In genomic region chr12:52280796-52281560, GRCh38 we compare ENCODE assay signal across 10 cellular contexts. TPM values are rescaled to one million over a fixed set of nuclear protein-coding genes. Genes with fewer than 3 reads are reported as not detected.
DNase-seq lines count a peak whose midpoint lies in the region; ATAC-seq, FAIRE-seq and TF ChIP-seq lines count a peak whose summit lies in the region.
"Had no signal": no experiment of that assay in that cellular context is flagged by ENCODE, and none has a peak within 500 bp of the region (broad histone marks: within the 10 kb centered on the region; RNA-seq: fewer than 3 reads in every experiment).

No MANE protein-coding gene starts in this region.

- peak; percentile 93 for FAIRE-seq in RCC 7860 (lab: Jason Lieb, UNC)
- FAIRE-seq in pancreas (lab: Jason Lieb, UNC) = no peak

- H3K4me3 ChIP-seq in BLaER1 (no peak overlapping the region), fibroblast of pulmonary artery (replicated peaks; ENCODE audit: low read depth, low read length) (no peak overlapping the region), pancreas (no peak overlapping the region)
- H3K4me3 ChIP-seq: right lobe of liver had no signal

- 59 to 63% methylated on average over 4 of the region's 4 CpGs for WGBS in pancreas, 2 donors

- H3K27me3 ChIP-seq in BLaER1 (peaks cover 3% of the 10 kb centered on the region), pancreas (no peaks in the 10 kb centered on the region)
- H3K27me3 ChIP-seq: right lobe of liver had no signal

- H3K36me3 ChIP-seq in BLaER1 (no peaks in the 10 kb centered on the region), pancreas (no peaks in the 10 kb centered on the region)
- H3K36me3 ChIP-seq: right lobe of liver had no signal

- TF ChIP-seq CTCF in fibroblast of pulmonary artery (IDR thresholded peaks at IDR 0.05; ENCODE audit: low read length, missing control alignments) (no peak), pancreas (IDR thresholded peaks at IDR 0.05) (no peak)

- ATAC-seq in pancreas (peak; percentile 20 to 40 (median 31)), GM18861 (IDR thresholded peaks at IDR 0.05; ENCODE audit: unreplicated experiment) (no peak)

- DNase-seq in RCC 7860 (ENCODE audit: low spot score) (peak; percentile 93), fibroblast of pulmonary artery (ENCODE audit: low read depth) (peak; percentile 98), pancreas (peak in 3 of 6 donors; percentile 34 to 62 (median 47)), NCI-H69 (lab: John Stamatoyannopoulos, UW) (no peak), NCI-H1930 (lab: John Stamatoyannopoulos, UW) (no peak), NCI-H345 treated with DMSO at 0.1 percent for 48 hours (lab: John Stamatoyannopoulos, UW; ENCODE audit: unreplicated experiment) (no peak)
- DNase-seq: GDM1 had no signal

- H3K9me3 ChIP-seq in BLaER1 (no peaks in the 10 kb centered on the region), pancreas (no peaks in the 10 kb centered on the region)
- H3K9me3 ChIP-seq: right lobe of liver had no signal

- H3K27ac ChIP-seq in BLaER1 (no peak overlapping the region), pancreas (peak overlapping the region; percentile 4 to 77 (median 65))
- H3K27ac ChIP-seq: right lobe of liver had no signal

- intact Hi-C loops in pancreas (cut with DNase I) = no loop called here

- 0 out of 2 replicates have a peak overlapping the region, but pooled peaks have one; percentile 5 for H3K4me2 ChIP-seq in BLaER1

- H3K4me1 ChIP-seq in BLaER1 = peaks cover 6% of the 10 kb centered on the region
- H3K4me1 ChIP-seq in pancreas = peaks cover 0 to 20% (median 4%) of the 10 kb centered on the region in 3 donors
- H3K4me1 ChIP-seq: right lobe of liver had no signal

- no peak overlapping the region for H3K9ac ChIP-seq in BLaER1

- no peaks in the 10 kb centered on the region for H4K20me1 ChIP-seq in BLaER1

RNA-seq across cellular contexts. Expression of gene KRT86, which starts 6.5 kb away (rescaled TPM):
- 1 to 10 TPM in 4 of 6 donors, under 1 TPM in 2; 0.60 to 3.3 (median 1.6) TPM for total RNA-seq in pancreas
- 1 to 10 TPM; 1.5 to 3.2 TPM for polyA plus RNA-seq in pancreas
- total RNA-seq: right lobe of liver had no signal

RNA-seq across cellular contexts. Expression of gene KRT81, which starts 10.4 kb away (rescaled TPM):
- under 1 TPM in 2 of 6 donors, not detected in 4; 0.22 to 0.76 TPM for total RNA-seq in pancreas
- under 1 TPM; 0.38 to 0.66 TPM for polyA plus RNA-seq in pancreas

RNA-seq across cellular contexts. Expression of gene KRT83, which starts 40.2 kb away (rescaled TPM):
- total RNA-seq in pancreas = not detected
- polyA plus RNA-seq in pancreas = not detected
- total RNA-seq: right lobe of liver had no signal

RNA-seq across cellular contexts. Expression of gene KRT7, which starts 47.9 kb away (rescaled TPM):
- total RNA-seq in pancreas = 100 to 1,000 TPM in 3 of 6 donors, 10 to 100 TPM in 3; 57.5 to 336 (median 90.6) TPM
- polyA plus RNA-seq in pancreas = 100 to 1,000 TPM; 111 to 238 TPM

Comparison
In these comparisons a context has a peak if more than half of its experiments do, and no peak if none do; other contexts are left out.
1. DNase-seq: peak in RCC 7860 (single experiment) and fibroblast of pulmonary artery (single experiment); none in NCI-H69 (single experiment), NCI-H1930 (0 of 2) and NCI-H345 treated with DMSO at 0.1 percent for 48 hours (single experiment).